Comparison of ENCODE assay signal across 20 cellular contexts in genomic region chr16:51167170-51167710, GRCh38. TPM values are rescaled to one million over a fixed set of nuclear protein-coding genes. Genes with fewer than 3 reads are reported as not detected.
"Had no signal": no experiment of that assay in that cellular context is flagged by ENCODE, and none has a peak within 500 bp of the region (broad histone marks: within the 10 kb centered on the region; RNA-seq: fewer than 3 reads in every experiment).

No MANE protein-coding gene starts in this region.

- H3K4me3 ChIP-seq: breast epithelium, gastroesophageal sphincter, heart right ventricle, lung, neural progenitor cell, suprapubic skin, upper lobe of right lung had no signal

- H3K9me3 Mint-ChIP-seq: activated naive CD4-positive, alpha-beta T cell treated with anti-CD3 and anti-CD28 coated beads for 36 hours; activated naive CD8-positive, alpha-beta T cell treated with anti-CD3 and anti-CD28 coated beads, Interleukin-2, amount 50 U/mL, for 24 hours; activated T-helper 1 cell treated with anti-CD3 and anti-CD28 coated beads, Interleukin-12 subunit alpha, Interleukin-12 subunit beta, Interleukin-2, Interleukin-4 antibody, amounts not matched to agents 30 ng/mL and 10 ng/mL and 1 ng/mL, durations not matched to agents 14 hours and 24 hours and 36 hours; stimulated activated naive CD8-positive, alpha-beta T cell treated with anti-CD3 and anti-CD28 coated beads, Interleukin-15, Interleukin-2, amounts not matched to agents 100 ng/mL and 50 ng/mL, for 24 hours had no signal

- H3K4me3 Mint-ChIP-seq: activated naive CD4-positive, alpha-beta T cell treated with anti-CD3 and anti-CD28 coated beads for 36 hours; activated naive CD8-positive, alpha-beta T cell treated with anti-CD3 and anti-CD28 coated beads, Interleukin-2, amount 50 U/mL, for 24 hours; activated T-helper 1 cell treated with anti-CD3 and anti-CD28 coated beads, Interleukin-12 subunit alpha, Interleukin-12 subunit beta, Interleukin-2, Interleukin-4 antibody, amounts not matched to agents 30 ng/mL and 10 ng/mL and 1 ng/mL, durations not matched to agents 14 hours and 24 hours and 36 hours; mesothelial cell of epicardium; neural progenitor cell; stimulated activated naive CD8-positive, alpha-beta T cell treated with anti-CD3 and anti-CD28 coated beads, Interleukin-15, Interleukin-2, amounts not matched to agents 100 ng/mL and 50 ng/mL, for 24 hours had no signal

- DNase-seq: activated CD4-positive, CD25-positive, alpha-beta regulatory T cell treated with anti-CD3 and anti-CD28 coated beads, Interleukin-2, amount 50 U/mL, for 72 hours; activated naive CD4-positive, alpha-beta T cell treated with anti-CD3 and anti-CD28 coated beads for 36 hours; activated naive CD8-positive, alpha-beta T cell treated with anti-CD3 and anti-CD28 coated beads, Interleukin-2, amount 50 U/mL, for 24 hours; aorta; erythroblast; heart right ventricle; T-helper 9 cell; upper lobe of right lung had no signal

- H3K27me3 Mint-ChIP-seq: stimulated activated naive CD8-positive, alpha-beta T cell treated with anti-CD3 and anti-CD28 coated beads, Interleukin-15, Interleukin-2, amounts not matched to agents 100 ng/mL and 50 ng/mL, for 24 hours had no signal

- H3K9me3 ChIP-seq: breast epithelium, gastroesophageal sphincter, heart right ventricle, suprapubic skin, upper lobe of right lung had no signal

- H3K36me3 Mint-ChIP-seq: mesothelial cell of epicardium, neural progenitor cell had no signal

- H3K4me1 ChIP-seq: breast epithelium, gastroesophageal sphincter, heart right ventricle, suprapubic skin, upper lobe of right lung had no signal

- H3K27me3 ChIP-seq: neural progenitor cell had no signal

- H3K27ac ChIP-seq: breast epithelium, gastroesophageal sphincter, heart right ventricle, neural progenitor cell, suprapubic skin, upper lobe of right lung had no signal

- H3K36me3 ChIP-seq: breast epithelium, gastroesophageal sphincter, heart right ventricle, neural progenitor cell, suprapubic skin, upper lobe of right lung had no signal

- H3K27ac Mint-ChIP-seq: activated naive CD4-positive, alpha-beta T cell treated with anti-CD3 and anti-CD28 coated beads for 36 hours; activated naive CD8-positive, alpha-beta T cell treated with anti-CD3 and anti-CD28 coated beads, Interleukin-2, amount 50 U/mL, for 24 hours; activated T-helper 1 cell treated with anti-CD3 and anti-CD28 coated beads, Interleukin-12 subunit alpha, Interleukin-12 subunit beta, Interleukin-2, Interleukin-4 antibody, amounts not matched to agents 30 ng/mL and 10 ng/mL and 1 ng/mL, durations not matched to agents 14 hours and 24 hours and 36 hours; mesothelial cell of epicardium; neural progenitor cell; stimulated activated naive CD8-positive, alpha-beta T cell treated with anti-CD3 and anti-CD28 coated beads, Interleukin-15, Interleukin-2, amounts not matched to agents 100 ng/mL and 50 ng/mL, for 24 hours had no signal

- H3K4me1 Mint-ChIP-seq: activated naive CD8-positive, alpha-beta T cell treated with anti-CD3 and anti-CD28 coated beads, Interleukin-2, amount 50 U/mL, for 24 hours; mesothelial cell of epicardium had no signal

- ATAC-seq: activated naive CD8-positive, alpha-beta T cell treated with anti-CD3 and anti-CD28 coated beads, Interleukin-2, amount 50 U/mL, for 24 hours; gastroesophageal sphincter; heart right ventricle; sciatic nerve; upper lobe of right lung had no signal

RNA-seq across cellular contexts. Expression of gene SALL1, which starts 16.2 kb away (rescaled TPM):
- total RNA-seq: activated CD8-positive, alpha-beta memory T cell treated with anti-CD3 and anti-CD28 coated beads for 36 hours; activated naive CD4-positive, alpha-beta T cell treated with anti-CD3 and anti-CD28 coated beads for 36 hours; activated T-helper 1 cell treated with anti-CD3 and anti-CD28 coated beads, Interleukin-12 subunit alpha, Interleukin-12 subunit beta, Interleukin-2, Interleukin-4 antibody, amounts not matched to agents 30 ng/mL and 10 ng/mL and 1 ng/mL, durations not matched to agents 14 hours and 24 hours and 36 hours; aorta; dermis microvascular lymphatic vessel endothelial cell; gastroesophageal sphincter; myocyte; upper lobe of right lung had no signal
- polyA plus RNA-seq: aorta, lung had no signal
